Comparison of ENCODE assay signal across 8 cellular contexts in the genomic region with DNA sequence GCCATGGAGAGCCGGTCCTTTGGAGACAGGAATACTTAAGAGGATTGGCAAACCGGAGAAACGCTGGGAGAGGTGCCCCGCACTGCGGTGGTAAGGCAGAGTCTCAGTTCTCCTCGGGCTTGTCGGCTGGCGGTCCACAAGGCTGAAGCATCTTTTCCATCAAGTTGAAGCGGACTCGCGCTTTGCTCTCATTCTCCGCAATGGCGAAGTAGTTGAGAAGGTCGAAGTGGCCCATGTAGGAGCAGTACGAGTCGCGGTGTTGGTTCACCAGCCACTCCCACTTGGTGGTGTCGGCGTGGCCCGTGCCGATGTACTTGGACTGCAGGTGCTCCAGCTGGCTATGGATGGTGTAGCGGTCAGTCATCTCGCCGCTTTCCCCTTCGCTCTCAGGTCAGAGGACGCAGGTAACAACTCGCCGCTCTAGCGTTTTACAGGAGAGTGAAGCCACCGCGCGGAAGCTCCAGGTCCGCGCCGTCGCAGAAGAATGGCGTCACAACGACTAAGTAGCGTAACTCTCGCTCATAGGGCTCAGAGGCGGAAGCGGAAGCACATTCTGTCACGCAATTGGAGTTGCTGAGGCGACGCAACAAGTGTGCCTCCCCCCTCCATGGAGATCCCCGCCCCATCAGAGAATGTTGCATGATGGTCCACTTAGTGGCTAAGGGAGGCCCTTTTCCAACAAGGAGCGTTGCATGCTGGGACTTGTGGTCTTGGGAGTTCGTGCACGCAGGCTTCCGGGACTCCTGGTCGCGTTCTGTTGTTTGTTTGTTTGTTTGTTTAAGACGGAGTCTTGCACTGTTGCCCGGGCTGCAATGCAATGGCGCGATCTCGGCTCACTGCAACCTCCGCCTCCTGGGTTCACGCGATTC. TPM values are rescaled to one million over a fixed set of nuclear protein-coding genes. Genes with fewer than 3 reads are reported as not detected.
DNase-seq lines count a peak whose midpoint lies in the region; ATAC-seq and TF ChIP-seq lines count a peak whose summit lies in the region.

Gene SF3B5, minus strand, starts transcription at position 440 of the 869 bp plus-strand sequence. Its CDS starts 76 bp downstream, at position 364.

- H3K27me3 ChIP-seq in left ventricle myocardium inferior (ENCODE audit: low read depth), result no peaks in the 10 kb centered on the region

- no peaks in the 10 kb centered on the region for H3K36me3 ChIP-seq in left ventricle myocardium inferior

- H3K27me3 Mint-ChIP-seq in progenitor cell of endocrine pancreas, result no peaks in the 10 kb centered on the region

- H3K27ac Mint-ChIP-seq in progenitor cell of endocrine pancreas, result peak within 1 kb of the TSS; percentile 99

- H3K4me1 Mint-ChIP-seq in progenitor cell of endocrine pancreas (ENCODE audit: low read depth), result peaks cover 14% of the 10 kb centered on the region

- H3K36me3 Mint-ChIP-seq in progenitor cell of endocrine pancreas (ENCODE audit: insufficient read depth), result no peaks in the 10 kb centered on the region

- DNase-seq in NCI-H187 (lab: John Stamatoyannopoulos, UW) (peak; percentile 95 to 96), T-helper 2 cell (peak; percentile 88 to 100 (median 96)), left ventricle myocardium inferior (peak; percentile 98), progenitor cell of endocrine pancreas (ENCODE audit: low spot score, unreplicated experiment) (peak; percentile 89), ureter (ENCODE audit: low spot score) (peak; percentile 99)

- no peaks in the 10 kb centered on the region for H3K9me3 ChIP-seq in left ventricle myocardium inferior (replicated peaks)

- H3K4me1 ChIP-seq in left ventricle myocardium inferior, result peaks cover 23% of the 10 kb centered on the region

- no peaks in the 10 kb centered on the region for H3K9me3 Mint-ChIP-seq in progenitor cell of endocrine pancreas (ENCODE audit: low read depth)

- ATAC-seq in GM18498 (IDR thresholded peaks at IDR 0.05; ENCODE audit: unreplicated experiment), result peak; percentile 94
- ATAC-seq in HG02938 (IDR thresholded peaks at IDR 0.05; ENCODE audit: unreplicated experiment), result peak; percentile 96

- peak within 1 kb of the TSS; percentile 91 for H3K4me3 ChIP-seq in left ventricle myocardium inferior

- H3K27ac ChIP-seq in angular gyrus (ENCODE audit: low read depth, low read length), result peak within 1 kb of the TSS; percentile 46
- peak within 1 kb of the TSS; percentile 87 for H3K27ac ChIP-seq in left ventricle myocardium inferior (replicated peaks)

- peak within 1 kb of the TSS; percentile 98 for H3K4me3 Mint-ChIP-seq in progenitor cell of endocrine pancreas (ENCODE audit: low read depth)

- intact Hi-C loops in left ventricle myocardium inferior (cut with micrococcal nuclease), result no loop called here

- TF ChIP-seq CTCF in left ventricle myocardium inferior (IDR thresholded peaks at IDR 0.05; ENCODE audit: borderline replicate concordance) (no peak), progenitor cell of endocrine pancreas (IDR thresholded peaks at IDR 0.05; ENCODE audit: unreplicated experiment) (no peak)

RNA-seq across cellular contexts. Expression of gene SF3B5, which starts in this region (rescaled TPM):
- total RNA-seq in left ventricle myocardium inferior (131 TPM), progenitor cell of endocrine pancreas (115 and 116 TPM in 2 replicates), ureter (110 TPM)

Comparison
In these comparisons a context has a peak if more than half of its experiments do, and no peak if none do; other contexts are left out.
1. Peak in every context shown above with its lines: DNase-seq, ATAC-seq, H3K4me3 ChIP-seq and H3K27ac ChIP-seq.